Comparison of ENCODE assay signal across 8 cellular contexts in the genomic region with DNA sequence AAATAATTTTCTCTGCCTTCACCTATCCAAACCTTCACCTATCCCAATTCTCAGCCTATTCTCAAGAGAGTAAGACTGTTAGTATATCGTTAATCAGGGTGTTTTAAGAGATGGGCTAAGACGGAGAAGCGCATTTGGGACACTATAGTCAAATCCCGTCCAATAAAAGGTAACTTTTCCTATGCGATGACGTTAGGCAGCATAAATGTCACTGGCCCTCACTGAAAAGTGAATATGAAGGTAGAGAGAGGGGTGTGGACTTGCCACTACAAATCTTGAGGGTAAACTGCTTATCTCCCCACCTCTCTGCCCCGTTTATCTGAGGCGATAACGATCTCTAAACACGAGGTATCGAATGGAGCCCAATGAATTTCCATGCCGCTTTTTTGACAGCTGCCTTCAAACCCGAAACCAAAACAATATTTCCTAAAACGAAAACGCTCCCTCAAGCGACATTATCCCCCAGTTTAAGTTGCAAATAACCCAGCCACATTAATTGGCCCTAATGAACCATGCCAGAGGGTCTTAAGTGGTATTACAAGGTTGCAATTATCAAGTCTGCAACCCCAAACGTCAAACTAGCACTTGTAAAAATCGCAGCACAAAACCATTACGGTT. TPM values are rescaled to one million over a fixed set of nuclear protein-coding genes. Genes with fewer than 3 reads are reported as not detected.
A peak's percentile ranks its signal among the peaks of the same experiment; 100 is the strongest.
DNase-seq lines count a peak whose midpoint lies in the region; ATAC-seq and TF ChIP-seq lines count a peak whose summit lies in the region.

No MANE protein-coding gene starts in this region.

- no peak overlapping the region for H3K9ac ChIP-seq in HUES64 (ENCODE audit: low read depth, low read length)
- peak overlapping the region; percentile 63 to 86 for H3K9ac ChIP-seq in liver (ENCODE audit: low read depth in 1 of 2, low read length in 2 of 2)

- H3K27me3 Mint-ChIP-seq in CD14-positive monocyte (ENCODE audit: low read depth in 3 of 3): no peaks in the 10 kb centered on the region

- no peak overlapping the region for H3K27ac ChIP-seq in HUES64 (ENCODE audit: low read depth, low read length)
- peak overlapping the region; percentile 97 to 99 for H3K27ac ChIP-seq in liver (ENCODE audit: low read depth in 1 of 2, low read length in 2 of 2)
- peak overlapping the region; percentile 94 to 97 for H3K27ac ChIP-seq in testis

- H3K4me3 Mint-ChIP-seq in CD14-positive monocyte: peak overlapping the region; percentile 90

- H3K9me3 Mint-ChIP-seq in CD14-positive monocyte: peaks cover 0 to 2% (median 0%) of the 10 kb centered on the region in 7 donors

- no peak for TF ChIP-seq RAD21 in liver (IDR thresholded peaks at IDR 0.05)

- H3K27me3 ChIP-seq in HUES64 (ENCODE audit: insufficient read depth, low read length) (peaks cover 54% of the 10 kb centered on the region), liver (ENCODE audit: control insufficient read depth in 4 of 4, insufficient read depth in 4 of 4, low read length in 3 of 4) (no peaks in the 10 kb centered on the region), testis (no peaks in the 10 kb centered on the region)

- H3K36me3 Mint-ChIP-seq in CD14-positive monocyte: peaks cover 23 to 26% of the 10 kb centered on the region in 2 donors

- WGBS in HUES64: 21% methylated on average over 19 of the region's 19 CpGs
- 6% methylated on average over 19 of the region's 19 CpGs for whole genome bisulfite sequencing in liver
- WGBS in testis, 2 donors: 4 to 5% methylated on average over 19 of the region's 19 CpGs

- DNase-seq in CD14-positive monocyte (ENCODE audit: low spot score) (no peak), astrocyte of the hippocampus (ENCODE audit: low read depth, low spot score) (peak; percentile 21), testis (no peak), NCI-H748 (lab: John Stamatoyannopoulos, UW; ENCODE audit: unreplicated experiment) (no peak)

- H3K9me3 ChIP-seq in HUES64 (ENCODE audit: insufficient read depth, low read depth, low read length): no peaks in the 10 kb centered on the region
- H3K9me3 ChIP-seq in liver (ENCODE audit: control insufficient read depth in 4 of 4, low read length in 3 of 4): no peaks in the 10 kb centered on the region
- H3K9me3 ChIP-seq in testis: no peaks in the 10 kb centered on the region

- no peak for TF ChIP-seq CTCF in CD14-positive monocyte (IDR thresholded peaks at IDR 0.05)
- TF ChIP-seq CTCF in liver (IDR thresholded peaks at IDR 0.05; ENCODE audit: low read depth, low read length, missing input control): no peak
- TF ChIP-seq CTCF in testis (IDR thresholded peaks at IDR 0.05): no peak

- ATAC-seq in HG03196 (IDR thresholded peaks at IDR 0.05; ENCODE audit: unreplicated experiment) (no peak), HG02571 (IDR thresholded peaks at IDR 0.05; ENCODE audit: unreplicated experiment) (no peak)

- no peak for TF ChIP-seq POLR2A in testis (IDR thresholded peaks at IDR 0.05)

- H3K4me1 Mint-ChIP-seq in CD14-positive monocyte: peaks cover 51% of the 10 kb centered on the region

- H3K27ac Mint-ChIP-seq in CD14-positive monocyte: peak overlapping the region; percentile 61 to 98 (median 85)

- H3K4me3 ChIP-seq in HUES64 (ENCODE audit: low read length) (peak overlapping the region; percentile 93), liver (ENCODE audit: low read depth in 1 of 3, low read length in 3 of 3) (peak overlapping the region; percentile 63 to 100 (median 78)), testis (peak overlapping the region; percentile 87 to 91)

- intact Hi-C loops in CD14-positive monocyte (cut with micrococcal nuclease) (loop anchor here (2.0 to 10.0 kb wide), 6 partner anchors 35 to 397 kb away; no protein-coding TSS in a partner anchor), testis (cut with DNase I; ENCODE audit: low total_unique reads) (loop anchor here (10.0 kb wide), 1 partner anchor 423 kb away; no protein-coding TSS in a partner anchor)

- H3K36me3 ChIP-seq in HUES64 (ENCODE audit: insufficient read depth, low read length) (no peaks in the 10 kb centered on the region), liver (ENCODE audit: control insufficient read depth in 4 of 4, insufficient read depth in 3 of 4, low read depth in 1 of 4, low read length in 3 of 4) (peaks cover 0 to 3% (median 0%) of the 10 kb centered on the region in 4 donors), testis (ENCODE audit: low read depth, missing control alignments) (no peaks in the 10 kb centered on the region)

- peaks cover 53% of the 10 kb centered on the region for H3K4me1 ChIP-seq in HUES64 (ENCODE audit: insufficient read depth, low read length)
- H3K4me1 ChIP-seq in liver (ENCODE audit: control insufficient read depth in 4 of 4, insufficient read depth in 4 of 4, low read length in 3 of 4): peaks cover 10 to 44% (median 32%) of the 10 kb centered on the region in 4 donors
- H3K4me1 ChIP-seq in testis: peaks cover 27% of the 10 kb centered on the region

TF ChIP-seq in liver, 16 proteins besides CTCF, POLR2A, EP300 and RAD21:
- TF ChIP-seq YY1 (IDR thresholded peaks at IDR 0.05) (peak; percentile 27), FOXA2 (IDR thresholded peaks at IDR 0.05) (no peak)

RNA-seq across cellular contexts. Expression of gene NR3C1, which starts 1.5 kb away (rescaled TPM):
- polyA plus RNA-seq in CD14-positive monocyte: 10 to 100 TPM; 75.1 to 82.8 TPM
- 4.8 TPM for polyA plus RNA-seq in HUES64 (2013, experiment 1 of 2)
- polyA plus RNA-seq in HUES64 (2013, experiment 2 of 2): 2.9 TPM
- total RNA-seq in liver: 10 to 100 TPM; 27.3 to 36.4 TPM
- polyA plus RNA-seq in liver: 10 to 100 TPM; 24.5 to 30.7 TPM
- 10 to 100 TPM; 34.3 to 37.7 TPM for total RNA-seq in testis
- polyA plus RNA-seq in testis (ENCODE audit: insufficient read depth, low read depth, low replicate concordance): 33.2 TPM
